In the genomic region with DNA sequence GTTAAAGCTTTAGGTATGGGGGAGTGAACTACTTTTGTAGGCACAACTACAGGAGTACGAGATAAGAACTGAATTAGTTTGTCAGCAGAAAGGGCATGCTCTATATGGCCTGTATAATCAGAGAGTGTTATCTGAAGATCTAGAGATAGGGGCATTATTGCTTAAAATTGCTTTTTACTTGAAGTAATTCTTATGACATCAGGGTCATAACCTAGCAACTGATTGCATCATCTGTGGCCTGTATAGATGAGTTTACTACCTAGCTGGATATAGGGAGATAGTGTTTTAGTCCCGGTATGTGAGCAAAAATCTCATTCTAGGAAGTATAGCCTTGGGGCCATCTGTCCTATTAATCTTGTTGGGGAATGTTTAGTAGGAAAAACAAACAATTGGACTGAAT, we compare ENCODE assay signal across 25 cellular contexts.
"Had no signal": no experiment of that assay in that cellular context is flagged by ENCODE, and none has a peak within 500 bp of the region (broad histone marks: within the 10 kb centered on the region; RNA-seq: fewer than 3 reads in every experiment).

No MANE protein-coding gene starts in this region.

- H3K9me3 Mint-ChIP-seq: stimulated activated effector memory CD8-positive, alpha-beta T cell treated with anti-CD3 and anti-CD28 coated beads, Interleukin-12 subunit alpha, Interleukin-12 subunit beta, amount 100 ng/mL, for 72 hours had no signal

- H3K9me3 ChIP-seq: esophagus squamous epithelium, lower lobe of right lung, ovary, psoas muscle, thyroid gland had no signal

- H3K4me3 Mint-ChIP-seq: immature natural killer cell; naive thymus-derived CD8-positive, alpha-beta T cell; nephron progenitor cell; stimulated activated effector memory CD8-positive, alpha-beta T cell treated with anti-CD3 and anti-CD28 coated beads, Interleukin-12 subunit alpha, Interleukin-12 subunit beta, amount 100 ng/mL, for 72 hours; type B pancreatic cell had no signal

- H3K4me1 ChIP-seq: lower lobe of right lung, psoas muscle had no signal

- H3K27ac ChIP-seq: coronary artery, esophagus squamous epithelium, lower lobe of right lung, ovary, psoas muscle, skin epidermis, stomach, thyroid gland had no signal

- H3K4me1 Mint-ChIP-seq: immature natural killer cell; naive thymus-derived CD8-positive, alpha-beta T cell; nephron progenitor cell; stimulated activated effector memory CD8-positive, alpha-beta T cell treated with anti-CD3 and anti-CD28 coated beads, Interleukin-12 subunit alpha, Interleukin-12 subunit beta, amount 100 ng/mL, for 72 hours had no signal

- ATAC-seq: left ventricle myocardium superior; lower lobe of right lung; naive thymus-derived CD8-positive, alpha-beta T cell; psoas muscle; right cardiac atrium; stimulated activated effector memory CD8-positive, alpha-beta T cell treated with anti-CD3 and anti-CD28 coated beads, Interleukin-12 subunit alpha, Interleukin-12 subunit beta, amount 100 ng/mL, for 72 hours had no signal

- H3K27me3 ChIP-seq: esophagus squamous epithelium, ovary, stomach, thyroid gland had no signal

- DNase-seq: dermis blood vessel endothelial cell; effector memory CD4-positive, alpha-beta T cell; erythroblast; esophagus squamous epithelium; foreskin melanocyte; hypothalamus; immature natural killer cell; left ventricle myocardium superior; lower lobe of right lung; naive thymus-derived CD8-positive, alpha-beta T cell; nephron progenitor cell; occipital lobe; ovary; posterior cingulate gyrus; psoas muscle; right cardiac atrium; stimulated activated CD4-positive, alpha-beta T cell treated with anti-CD3 and anti-CD28 coated beads, Interleukin-1b, Interleukin-23, amount 100 ng/mL, for 48 hours; stimulated activated CD4-positive, alpha-beta T cell treated with anti-CD3 and anti-CD28 coated beads, Interleukin-4, amount 100 ng/mL, for 24 hours; stimulated activated naive CD4-positive, alpha-beta T cell treated with Interleukin-2 at 50 U/mL for 16 hours; stomach; thyroid gland had no signal

- H3K27ac Mint-ChIP-seq: immature natural killer cell; naive thymus-derived CD8-positive, alpha-beta T cell; nephron progenitor cell; stimulated activated effector memory CD8-positive, alpha-beta T cell treated with anti-CD3 and anti-CD28 coated beads, Interleukin-12 subunit alpha, Interleukin-12 subunit beta, amount 100 ng/mL, for 72 hours; type B pancreatic cell had no signal

- H3K4me3 ChIP-seq: coronary artery, esophagus squamous epithelium, lower lobe of right lung, ovary, psoas muscle, skin epidermis, stomach, thyroid gland had no signal

- H3K36me3 ChIP-seq: esophagus squamous epithelium, lower lobe of right lung, ovary, stomach, thyroid gland had no signal

- H3K27me3 Mint-ChIP-seq: naive thymus-derived CD8-positive, alpha-beta T cell; type B pancreatic cell had no signal

- H3K36me3 Mint-ChIP-seq: stimulated activated effector memory CD8-positive, alpha-beta T cell treated with anti-CD3 and anti-CD28 coated beads, Interleukin-12 subunit alpha, Interleukin-12 subunit beta, amount 100 ng/mL, for 72 hours had no signal
